ENCODE assay signal across 1 cellular context in the genomic region with DNA sequence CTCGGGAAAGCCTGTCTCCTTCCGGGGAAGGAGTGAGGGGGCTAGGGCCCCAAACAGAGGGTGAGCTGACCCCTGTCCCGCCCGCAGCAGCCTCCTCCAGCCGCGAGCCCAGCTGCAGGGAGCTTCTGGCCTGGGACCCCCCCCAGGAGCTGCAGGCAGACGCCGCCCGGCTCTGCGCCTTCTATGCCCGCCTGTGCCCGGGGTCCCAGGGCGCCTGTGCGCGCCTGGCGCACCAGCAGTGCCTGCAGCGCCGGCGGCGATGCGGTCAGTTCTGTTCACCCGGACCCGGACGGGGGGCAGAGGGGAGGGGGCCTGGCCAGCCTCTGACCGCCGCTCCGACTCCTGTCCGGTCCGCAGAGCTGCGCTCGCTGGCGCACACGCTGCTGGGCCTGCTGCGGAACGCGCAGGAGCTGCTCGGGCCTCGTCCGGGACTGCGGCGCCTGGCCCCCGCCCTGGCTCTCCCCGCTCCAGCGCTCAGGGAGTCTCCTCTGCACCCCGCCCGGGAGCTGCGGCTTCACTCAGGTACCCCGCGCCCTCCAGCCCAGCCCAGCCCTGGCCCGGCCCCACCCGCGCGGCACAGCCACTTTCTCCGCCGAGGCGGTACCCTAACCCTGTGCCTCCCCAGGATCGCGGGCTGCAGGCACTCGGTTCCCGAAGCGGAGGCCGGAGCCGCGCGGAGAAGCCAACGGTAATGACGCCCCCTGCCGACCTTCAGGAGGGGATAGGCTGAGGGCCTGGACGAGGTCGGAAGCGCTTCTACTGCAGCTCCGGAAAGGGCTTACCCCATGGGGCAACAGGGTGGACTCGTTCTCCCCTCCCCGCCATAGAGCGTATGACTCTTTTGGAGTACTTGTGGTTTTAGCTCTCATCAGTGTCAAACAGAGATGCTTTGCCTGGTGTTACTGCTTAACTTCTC.
TF ChIP-seq lines count a peak whose summit lies in the region.

No MANE protein-coding gene starts in this region.

TF ChIP-seq in HepG2, 621 proteins besides CTCF, POLR2A, EP300 and RAD21 (continued from another document and continues in another):
- TF ChIP-seq CBX2 (IDR thresholded peaks at IDR 0.05; ENCODE audit: low read depth, low read length), result no peak
- TF ChIP-seq CBX2 (CRISPR knock-in tag; IDR thresholded peaks at IDR 0.05; ENCODE audit: low read depth), result no peak
- TF ChIP-seq HES4 (CRISPR knock-in tag; IDR thresholded peaks at IDR 0.05; ENCODE audit: borderline replicate concordance), result no peak
- TF ChIP-seq CEBPZ (IDR thresholded peaks at IDR 0.05; ENCODE audit: low read length), result no peak
- no peak for TF ChIP-seq ZNF160 (CRISPR knock-in tag; IDR thresholded peaks at IDR 0.05)
- TF ChIP-seq ZNF224 (CRISPR knock-in tag; IDR thresholded peaks at IDR 0.05), result no peak
- no peak for TF ChIP-seq ZNF619 (CRISPR knock-in tag; IDR thresholded peaks at IDR 0.05)
- no peak for TF ChIP-seq JARID2 (CRISPR knock-in tag; IDR thresholded peaks at IDR 0.05; ENCODE audit: insufficient replicate concordance)
- TF ChIP-seq AFF4 (CRISPR knock-in tag; IDR thresholded peaks at IDR 0.05), result no peak
- TF ChIP-seq, protein P1, sequence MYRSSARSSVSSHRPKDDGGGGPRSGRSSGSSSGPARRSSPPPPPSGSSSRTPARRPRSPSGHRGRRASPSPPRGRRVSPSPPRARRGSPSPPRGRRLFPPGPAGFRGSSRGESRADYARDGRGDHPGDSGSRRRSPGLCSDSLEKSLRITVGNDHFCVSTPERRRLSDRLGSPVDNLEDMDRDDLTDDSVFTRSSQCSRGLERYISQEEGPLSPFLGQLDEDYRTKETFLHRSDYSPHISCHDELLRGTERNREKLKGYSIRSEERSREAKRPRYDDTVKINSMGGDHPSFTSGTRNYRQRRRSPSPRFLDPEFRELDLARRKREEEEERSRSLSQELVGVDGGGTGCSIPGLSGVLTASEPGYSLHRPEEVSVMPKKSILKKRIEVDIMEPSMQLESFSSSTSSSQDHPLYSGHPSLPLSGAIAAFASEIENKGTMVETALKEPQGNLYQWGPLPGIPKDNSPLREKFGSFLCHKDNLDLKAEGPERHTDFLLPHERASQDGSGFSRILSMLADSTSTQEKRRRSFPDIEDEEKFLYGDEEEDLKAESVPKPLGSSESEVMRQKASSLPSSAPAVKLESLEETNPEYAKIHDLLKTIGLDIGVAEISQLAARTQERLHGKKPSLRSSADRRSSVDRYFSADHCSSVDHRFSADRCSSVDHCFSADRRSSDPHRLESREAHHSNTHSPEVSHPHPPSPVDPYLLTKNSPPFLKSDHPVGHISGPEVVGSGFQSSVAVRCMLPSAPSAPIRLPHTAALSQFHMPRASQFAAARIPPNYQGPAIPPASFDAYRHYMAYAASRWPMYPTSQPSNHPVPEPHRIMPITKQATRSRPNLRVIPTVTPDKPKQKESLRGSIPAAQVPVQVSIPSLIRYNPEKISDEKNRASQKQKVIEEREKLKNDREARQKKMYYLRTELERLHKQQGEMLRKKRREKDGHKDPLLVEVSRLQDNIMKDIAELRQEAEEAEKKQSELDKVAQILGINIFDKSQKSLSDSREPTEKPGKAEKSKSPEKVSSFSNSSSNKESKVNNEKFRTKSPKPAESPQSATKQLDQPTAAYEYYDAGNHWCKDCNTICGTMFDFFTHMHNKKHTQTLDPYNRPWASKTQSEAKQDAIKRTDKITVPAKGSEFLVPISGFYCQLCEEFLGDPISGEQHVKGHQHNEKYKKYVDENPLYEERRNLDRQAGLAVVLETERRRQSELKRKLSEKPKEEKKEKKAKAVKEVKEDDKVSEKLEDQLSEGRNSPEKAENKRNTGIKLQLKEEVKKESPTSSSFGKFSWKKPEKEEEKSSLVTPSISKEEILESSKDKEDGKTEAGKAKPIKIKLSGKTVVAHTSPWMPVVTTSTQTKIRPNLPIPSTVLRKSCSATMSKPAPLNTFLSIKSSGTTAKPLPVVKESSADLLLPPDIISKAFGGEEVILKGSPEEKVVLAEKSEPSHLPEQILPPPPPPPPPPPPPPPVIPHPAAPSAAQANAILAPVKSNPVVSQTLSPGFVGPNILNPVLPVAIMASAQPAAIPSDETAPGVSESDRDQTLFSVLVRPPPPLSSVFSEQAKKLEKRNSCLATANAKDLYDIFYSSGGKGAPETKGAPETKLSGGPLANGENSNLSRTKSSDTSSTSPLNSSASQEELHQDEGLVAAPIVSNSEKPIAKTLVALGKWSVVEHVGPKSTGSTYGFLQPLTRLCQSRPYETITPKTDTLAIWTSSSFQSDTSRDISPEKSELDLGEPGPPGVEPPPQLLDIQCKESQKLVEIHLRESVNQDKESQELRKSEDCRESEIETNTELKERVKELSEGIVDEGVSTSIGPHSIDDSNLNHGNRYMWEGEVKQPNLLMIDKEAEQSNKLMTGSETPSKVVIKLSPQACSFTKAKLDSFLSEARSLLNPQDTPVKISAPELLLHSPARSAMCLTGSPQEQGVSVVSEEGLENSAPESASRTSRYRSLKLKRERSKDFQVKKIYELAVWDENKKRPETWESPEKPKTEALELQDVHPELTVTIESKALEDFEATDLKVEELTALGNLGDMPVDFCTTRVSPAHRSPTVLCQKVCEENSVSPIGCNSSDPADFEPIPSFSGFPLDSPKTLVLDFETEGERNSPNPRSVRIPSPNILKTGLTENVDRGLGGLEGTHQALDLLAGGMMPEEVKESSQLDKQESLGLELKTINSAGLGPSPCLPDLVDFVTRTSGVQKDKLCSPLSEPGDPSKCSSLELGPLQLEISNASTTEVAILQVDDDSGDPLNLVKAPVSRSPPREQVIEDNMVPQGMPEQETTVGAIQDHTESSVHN (CRISPR knock-in tag; IDR thresholded peaks at IDR 0.05), result no peak
- TF ChIP-seq NKX3-1 (CRISPR knock-in tag; IDR thresholded peaks at IDR 0.05), result no peak
- TF ChIP-seq SMC3 (IDR thresholded peaks at IDR 0.05; ENCODE audit: low read length), result no peak
- no peak for TF ChIP-seq ZNF614 (CRISPR knock-in tag; IDR thresholded peaks at IDR 0.05; ENCODE audit: borderline replicate concordance)
- no peak for TF ChIP-seq FIP1L1 (IDR thresholded peaks at IDR 0.05; ENCODE audit: borderline replicate concordance, insufficient read depth, low read depth, low read length)
- TF ChIP-seq MXD3 (CRISPR knock-in tag; IDR thresholded peaks at IDR 0.05), result 0 out of 2 replicates have a peak, but pooled peaks have one; percentile 63
- TF ChIP-seq ZNF326 (CRISPR knock-in tag; IDR thresholded peaks at IDR 0.05; ENCODE audit: borderline replicate concordance), result no peak
- TF ChIP-seq, protein P2, sequence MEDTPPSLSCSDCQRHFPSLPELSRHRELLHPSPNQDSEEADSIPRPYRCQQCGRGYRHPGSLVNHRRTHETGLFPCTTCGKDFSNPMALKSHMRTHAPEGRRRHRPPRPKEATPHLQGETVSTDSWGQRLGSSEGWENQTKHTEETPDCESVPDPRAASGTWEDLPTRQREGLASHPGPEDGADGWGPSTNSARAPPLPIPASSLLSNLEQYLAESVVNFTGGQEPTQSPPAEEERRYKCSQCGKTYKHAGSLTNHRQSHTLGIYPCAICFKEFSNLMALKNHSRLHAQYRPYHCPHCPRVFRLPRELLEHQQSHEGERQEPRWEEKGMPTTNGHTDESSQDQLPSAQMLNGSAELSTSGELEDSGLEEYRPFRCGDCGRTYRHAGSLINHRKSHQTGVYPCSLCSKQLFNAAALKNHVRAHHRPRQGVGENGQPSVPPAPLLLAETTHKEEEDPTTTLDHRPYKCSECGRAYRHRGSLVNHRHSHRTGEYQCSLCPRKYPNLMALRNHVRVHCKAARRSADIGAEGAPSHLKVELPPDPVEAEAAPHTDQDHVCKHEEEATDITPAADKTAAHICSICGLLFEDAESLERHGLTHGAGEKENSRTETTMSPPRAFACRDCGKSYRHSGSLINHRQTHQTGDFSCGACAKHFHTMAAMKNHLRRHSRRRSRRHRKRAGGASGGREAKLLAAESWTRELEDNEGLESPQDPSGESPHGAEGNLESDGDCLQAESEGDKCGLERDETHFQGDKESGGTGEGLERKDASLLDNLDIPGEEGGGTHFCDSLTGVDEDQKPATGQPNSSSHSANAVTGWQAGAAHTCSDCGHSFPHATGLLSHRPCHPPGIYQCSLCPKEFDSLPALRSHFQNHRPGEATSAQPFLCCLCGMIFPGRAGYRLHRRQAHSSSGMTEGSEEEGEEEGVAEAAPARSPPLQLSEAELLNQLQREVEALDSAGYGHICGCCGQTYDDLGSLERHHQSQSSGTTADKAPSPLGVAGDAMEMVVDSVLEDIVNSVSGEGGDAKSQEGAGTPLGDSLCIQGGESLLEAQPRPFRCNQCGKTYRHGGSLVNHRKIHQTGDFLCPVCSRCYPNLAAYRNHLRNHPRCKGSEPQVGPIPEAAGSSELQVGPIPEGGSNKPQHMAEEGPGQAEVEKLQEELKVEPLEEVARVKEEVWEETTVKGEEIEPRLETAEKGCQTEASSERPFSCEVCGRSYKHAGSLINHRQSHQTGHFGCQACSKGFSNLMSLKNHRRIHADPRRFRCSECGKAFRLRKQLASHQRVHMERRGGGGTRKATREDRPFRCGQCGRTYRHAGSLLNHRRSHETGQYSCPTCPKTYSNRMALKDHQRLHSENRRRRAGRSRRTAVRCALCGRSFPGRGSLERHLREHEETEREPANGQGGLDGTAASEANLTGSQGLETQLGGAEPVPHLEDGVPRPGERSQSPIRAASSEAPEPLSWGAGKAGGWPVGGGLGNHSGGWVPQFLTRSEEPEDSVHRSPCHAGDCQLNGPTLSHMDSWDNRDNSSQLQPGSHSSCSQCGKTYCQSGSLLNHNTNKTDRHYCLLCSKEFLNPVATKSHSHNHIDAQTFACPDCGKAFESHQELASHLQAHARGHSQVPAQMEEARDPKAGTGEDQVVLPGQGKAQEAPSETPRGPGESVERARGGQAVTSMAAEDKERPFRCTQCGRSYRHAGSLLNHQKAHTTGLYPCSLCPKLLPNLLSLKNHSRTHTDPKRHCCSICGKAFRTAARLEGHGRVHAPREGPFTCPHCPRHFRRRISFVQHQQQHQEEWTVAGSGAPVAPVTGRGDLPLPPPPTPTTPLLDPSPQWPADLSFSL (CRISPR knock-in tag; IDR thresholded peaks at IDR 0.05), result no peak
- TF ChIP-seq MAFG (CRISPR knock-in tag; IDR thresholded peaks at IDR 0.05), result no peak
- no peak for TF ChIP-seq GABPA (IDR thresholded peaks at IDR 0.05; ENCODE audit: low read depth, low read length)
- TF ChIP-seq GABPA (CRISPR knock-in tag; IDR thresholded peaks at IDR 0.05; ENCODE audit: low read depth), result no peak
- no peak for TF ChIP-seq DMAP1 (CRISPR knock-in tag; IDR thresholded peaks at IDR 0.05)
- 0 out of 2 replicates have a peak, but pooled peaks have one; percentile 34 for TF ChIP-seq ZNF12 (CRISPR knock-in tag; IDR thresholded peaks at IDR 0.05)
- no peak for TF ChIP-seq ZNF282 (IDR thresholded peaks at IDR 0.05; ENCODE audit: partially characterized antibody)
- no peak for TF ChIP-seq TEAD3 (CRISPR knock-in tag; optimal IDR thresholded peaks at IDR 0.05; ENCODE audit: borderline replicate concordance)
- no peak for TF ChIP-seq NFIB (CRISPR knock-in tag; IDR thresholded peaks at IDR 0.05; ENCODE audit: borderline replicate concordance)
- no peak for TF ChIP-seq E2F5 (CRISPR knock-in tag; conservative IDR thresholded peaks at IDR 0.05)
- no peak for TF ChIP-seq ZNF441 (CRISPR knock-in tag; IDR thresholded peaks at IDR 0.05; ENCODE audit: borderline replicate concordance)
